In genomic region chr9:3477236-3477834, GRCh38 we compare ENCODE assay signal across 9 cellular contexts. TPM values are rescaled to one million over a fixed set of nuclear protein-coding genes. Genes with fewer than 3 reads are reported as not detected.
A peak's percentile ranks its signal among the peaks of the same experiment; 100 is the strongest.
DNase-seq lines count a peak whose midpoint lies in the region; ATAC-seq and TF ChIP-seq lines count a peak whose summit lies in the region.
"Had no signal": no experiment of that assay in that cellular context is flagged by ENCODE, and none has a peak within 500 bp of the region (broad histone marks: within the 10 kb centered on the region; RNA-seq: fewer than 3 reads in every experiment).

No MANE protein-coding gene starts in this region.

- intact Hi-C loops in activated B cell treated with CpG ODN at 0.5 μM for 24 hours (cut with micrococcal nuclease) = loop anchor here (5.0 kb wide), 1 partner anchor 80 kb away; no protein-coding TSS in a partner anchor
- intact Hi-C loops in body of pancreas (cut with DNase I) = no loop called here
- intact Hi-C loops in posterior vena cava (cut with DNase I) = no loop called here

- no peaks in the 10 kb centered on the region for H3K4me1 ChIP-seq in body of pancreas

- H3K36me3 ChIP-seq in body of pancreas (replicated peaks in 1 of 2; ENCODE audit: insufficient read depth in 1 of 2, low read depth in 2 of 2) = no peaks in the 10 kb centered on the region

- peak overlapping the region; percentile 93 for H3K27ac Mint-ChIP-seq in activated CD4-positive, alpha-beta T cell treated with anti-CD3 and anti-CD28 coated beads, Interleukin-2, amount 10 ng/mL, durations not matched to agents 7 days and 5 days
- H3K27ac Mint-ChIP-seq in activated B cell treated with CpG ODN at 0.5 μM for 24 hours = peak overlapping the region; percentile 94
- peak overlapping the region; percentile 89 to 94 for H3K27ac Mint-ChIP-seq in natural killer cell treated with Interleukin-12 subunit alpha and Interleukin-12 subunit beta and Interleukin-15 and Interleukin-18, amount 100 ng/mL, for 72 hours

- H3K9me3 Mint-ChIP-seq in activated CD4-positive, alpha-beta T cell treated with anti-CD3 and anti-CD28 coated beads, Interleukin-2, amount 10 ng/mL, durations not matched to agents 7 days and 5 days = peaks cover 6% of the 10 kb centered on the region
- peaks cover 11% of the 10 kb centered on the region for H3K9me3 Mint-ChIP-seq in activated B cell treated with CpG ODN at 0.5 μM for 24 hours
- H3K9me3 Mint-ChIP-seq in natural killer cell treated with Interleukin-12 subunit alpha and Interleukin-12 subunit beta and Interleukin-15 and Interleukin-18, amount 100 ng/mL, for 72 hours = no peaks in the 10 kb centered on the region

- TF ChIP-seq CTCF in activated B cell treated with CpG ODN at 0.5 μM for 24 hours (IDR thresholded peaks at IDR 0.05) (no peak), body of pancreas (IDR thresholded peaks at IDR 0.05) (no peak)

- ATAC-seq in HG02938 (IDR thresholded peaks at IDR 0.05; ENCODE audit: unreplicated experiment) (peak; percentile 39), activated B cell treated with CpG ODN at 0.5 μM for 24 hours (ENCODE audit: low read depth) (no peak), body of pancreas (no peak)
- ATAC-seq in natural killer cell treated with Interleukin-12 subunit alpha and Interleukin-12 subunit beta and Interleukin-15 and Interleukin-18, amount 100 ng/mL, for 72 hours = peak; percentile 62 to 81

- POLR2A ChIA-PET in activated CD4-positive, alpha-beta T cell treated with anti-CD3 and anti-CD28 coated beads, Interleukin-2, amount 10 ng/mL, durations not matched to agents 7 days and 5 days (lab: Charles Lee) = interaction anchor here (0.6 kb wide), 1 partner anchor 870 kb away, joined by 6 read pairs; no protein-coding TSS in a partner anchor
- POLR2A ChIA-PET in activated B cell treated with CpG ODN at 0.5 μM for 24 hours (lab: Charles Lee) = interaction anchor here (0.7 to 12.9 kb wide), 3 partner anchors 16 to 49 kb away, joined by 5 to 309 read pairs (median 21); partner anchors contain the start of gene RFX3

- no peak for DNase-seq in activated CD4-positive, alpha-beta T cell treated with anti-CD3 and anti-CD28 coated beads, Interleukin-2, amount 10 ng/mL, durations not matched to agents 7 days and 5 days
- no peak for DNase-seq in activated CD4-positive, alpha-beta T cell treated with anti-CD3 and anti-CD28 coated beads for 48 hours
- no peak for DNase-seq in activated B cell treated with CpG ODN at 0.5 μM for 24 hours
- no peak for DNase-seq in natural killer cell treated with Interleukin-12 subunit alpha and Interleukin-12 subunit beta and Interleukin-15 and Interleukin-18, amount 100 ng/mL, for 72 hours (ENCODE audit: low spot score)
- no peak for DNase-seq in NCI-H82 treated with DMSO at 0.1 percent for 48 hours (lab: John Stamatoyannopoulos, UW; ENCODE audit: unreplicated experiment)
- DNase-seq in body of pancreas = no peak
- no peak for DNase-seq in posterior vena cava (ENCODE audit: low spot score)
- DNase-seq: NCI-H1417 had no signal

- H3K9me3 ChIP-seq in body of pancreas = no peaks in the 10 kb centered on the region

- 79 to 86% methylated on average over 4 of the region's 4 CpGs for WGBS in body of pancreas, 2 donors

- peaks cover 29% of the 10 kb centered on the region for H3K36me3 Mint-ChIP-seq in activated CD4-positive, alpha-beta T cell treated with anti-CD3 and anti-CD28 coated beads, Interleukin-2, amount 10 ng/mL, durations not matched to agents 7 days and 5 days (ENCODE audit: low read depth)
- H3K36me3 Mint-ChIP-seq in activated B cell treated with CpG ODN at 0.5 μM for 24 hours (ENCODE audit: low read depth) = peaks cover 17% of the 10 kb centered on the region
- H3K36me3 Mint-ChIP-seq in natural killer cell treated with Interleukin-12 subunit alpha and Interleukin-12 subunit beta and Interleukin-15 and Interleukin-18, amount 100 ng/mL, for 72 hours = peaks cover 8% of the 10 kb centered on the region

- CTCF ChIA-PET in activated CD4-positive, alpha-beta T cell treated with anti-CD3 and anti-CD28 coated beads, Interleukin-2, amount 10 ng/mL, durations not matched to agents 7 days and 5 days (lab: Charles Lee) = interaction anchor here (1.0 to 1.9 kb wide), 6 partner anchors 10 to 50 kb away, joined by 3 to 8 read pairs (median 4); no protein-coding TSS in a partner anchor
- CTCF ChIA-PET in activated B cell treated with CpG ODN at 0.5 μM for 24 hours (lab: Charles Lee) = no interaction called here

- H3K27ac ChIP-seq in body of pancreas = no peak overlapping the region

- peaks cover 68% of the 10 kb centered on the region for H3K4me1 Mint-ChIP-seq in activated CD4-positive, alpha-beta T cell treated with anti-CD3 and anti-CD28 coated beads, Interleukin-2, amount 10 ng/mL, durations not matched to agents 7 days and 5 days
- peaks cover 75% of the 10 kb centered on the region for H3K4me1 Mint-ChIP-seq in activated B cell treated with CpG ODN at 0.5 μM for 24 hours
- peaks cover 53 to 68% of the 10 kb centered on the region in 2 donors for H3K4me1 Mint-ChIP-seq in natural killer cell treated with Interleukin-12 subunit alpha and Interleukin-12 subunit beta and Interleukin-15 and Interleukin-18, amount 100 ng/mL, for 72 hours (ENCODE audit: low read depth in 2 of 2)

- H3K27me3 Mint-ChIP-seq in activated CD4-positive, alpha-beta T cell treated with anti-CD3 and anti-CD28 coated beads, Interleukin-2, amount 10 ng/mL, durations not matched to agents 7 days and 5 days = no peaks in the 10 kb centered on the region
- H3K27me3 Mint-ChIP-seq in activated B cell treated with CpG ODN at 0.5 μM for 24 hours = no peaks in the 10 kb centered on the region
- H3K27me3 Mint-ChIP-seq in natural killer cell treated with Interleukin-12 subunit alpha and Interleukin-12 subunit beta and Interleukin-15 and Interleukin-18, amount 100 ng/mL, for 72 hours = no peaks in the 10 kb centered on the region

- H3K27me3 ChIP-seq in body of pancreas = no peaks in the 10 kb centered on the region

- TF ChIP-seq POLR2A in body of pancreas (IDR thresholded peaks at IDR 0.05) = no peak

- H3K4me3 Mint-ChIP-seq in activated CD4-positive, alpha-beta T cell treated with anti-CD3 and anti-CD28 coated beads, Interleukin-2, amount 10 ng/mL, durations not matched to agents 7 days and 5 days = peak overlapping the region; percentile 77
- H3K4me3 Mint-ChIP-seq in activated B cell treated with CpG ODN at 0.5 μM for 24 hours = peak overlapping the region; percentile 39
- peak overlapping the region; percentile 94 for H3K4me3 Mint-ChIP-seq in natural killer cell treated with Interleukin-12 subunit alpha and Interleukin-12 subunit beta and Interleukin-15 and Interleukin-18, amount 100 ng/mL, for 72 hours

- no peak overlapping the region for H3K4me3 ChIP-seq in body of pancreas

RNA-seq across cellular contexts. Expression of gene RFX3, which starts 48.5 kb away (rescaled TPM):
- 10 to 100 TPM; 11.8 to 12.5 TPM for total RNA-seq in activated CD4-positive, alpha-beta T cell treated with anti-CD3 and anti-CD28 coated beads, Interleukin-2, amount 10 ng/mL, durations not matched to agents 7 days and 5 days
- 34.6 and 39.1 TPM in 2 replicates for total RNA-seq in activated B cell treated with CpG ODN at 0.5 μM for 24 hours
- total RNA-seq in natural killer cell treated with Interleukin-12 subunit alpha and Interleukin-12 subunit beta and Interleukin-15 and Interleukin-18, amount 100 ng/mL, for 72 hours = 10 to 100 TPM; 17.2 to 22.5 TPM
- total RNA-seq in body of pancreas = 1 to 10 TPM; 4.6 to 6.5 TPM
- total RNA-seq in posterior vena cava = 1 to 10 TPM; 7.6 to 8.5 TPM

Comparison
In these comparisons a context has a peak if more than half of its experiments do, and no peak if none do; other contexts are left out.
1. H3K4me3 Mint-ChIP-seq: peak in every context shown above with its lines; median percentile 94 in natural killer cell treated with Interleukin-12 subunit alpha and Interleukin-12 subunit beta and Interleukin-15 and Interleukin-18, amount 100 ng/mL, for 72 hours; 77 in activated CD4-positive, alpha-beta T cell treated with anti-CD3 and anti-CD28 coated beads, Interleukin-2, amount 10 ng/mL, durations not matched to agents 7 days and 5 days; 39 in activated B cell treated with CpG ODN at 0.5 μM for 24 hours.
2. ATAC-seq: peak in HG02938 (single experiment) and natural killer cell treated with Interleukin-12 subunit alpha and Interleukin-12 subunit beta and Interleukin-15 and Interleukin-18, amount 100 ng/mL, for 72 hours (2 of 2); none in activated B cell treated with CpG ODN at 0.5 μM for 24 hours (single experiment) and body of pancreas (single experiment).
3. Peak in every context shown above with its lines, with median percentiles within 50 percentile points of each other: H3K27ac Mint-ChIP-seq.